Comparison of ENCODE assay signal across 11 cellular contexts in genomic region chr6:4603856-4604369, GRCh38.
"Had no signal": no experiment of that assay in that cellular context is flagged by ENCODE, and none has a peak within 500 bp of the region (broad histone marks: within the 10 kb centered on the region; RNA-seq: fewer than 3 reads in every experiment).

No MANE protein-coding gene starts in this region.

- H3K27ac ChIP-seq: psoas muscle had no signal

- ATAC-seq: left lobe of liver, natural killer cell, T-helper 17 cell had no signal

- DNase-seq: activated B cell treated with CpG ODN at 0.5 μM for 24 hours; activated CD4-positive, alpha-beta T cell treated with anti-CD3 and anti-CD28 coated beads, Interleukin-2, amount 10 ng/mL, durations not matched to agents 7 days and 5 days; foreskin melanocyte; head of caudate nucleus; natural killer cell; occipital lobe; stimulated activated CD4-positive, alpha-beta T cell treated with anti-CD3 and anti-CD28 coated beads, Interleukin-2, amount 100 ng/mL, for 48 hours; stimulated activated naive CD4-positive, alpha-beta T cell treated with Interleukin-2 at 50 U/mL for 16 hours; T-helper 17 cell had no signal

- H3K4me3 ChIP-seq: psoas muscle had no signal

- H3K9me3 ChIP-seq: psoas muscle had no signal
